8 cellular contexts compared by ENCODE assay signal in the genomic region with DNA sequence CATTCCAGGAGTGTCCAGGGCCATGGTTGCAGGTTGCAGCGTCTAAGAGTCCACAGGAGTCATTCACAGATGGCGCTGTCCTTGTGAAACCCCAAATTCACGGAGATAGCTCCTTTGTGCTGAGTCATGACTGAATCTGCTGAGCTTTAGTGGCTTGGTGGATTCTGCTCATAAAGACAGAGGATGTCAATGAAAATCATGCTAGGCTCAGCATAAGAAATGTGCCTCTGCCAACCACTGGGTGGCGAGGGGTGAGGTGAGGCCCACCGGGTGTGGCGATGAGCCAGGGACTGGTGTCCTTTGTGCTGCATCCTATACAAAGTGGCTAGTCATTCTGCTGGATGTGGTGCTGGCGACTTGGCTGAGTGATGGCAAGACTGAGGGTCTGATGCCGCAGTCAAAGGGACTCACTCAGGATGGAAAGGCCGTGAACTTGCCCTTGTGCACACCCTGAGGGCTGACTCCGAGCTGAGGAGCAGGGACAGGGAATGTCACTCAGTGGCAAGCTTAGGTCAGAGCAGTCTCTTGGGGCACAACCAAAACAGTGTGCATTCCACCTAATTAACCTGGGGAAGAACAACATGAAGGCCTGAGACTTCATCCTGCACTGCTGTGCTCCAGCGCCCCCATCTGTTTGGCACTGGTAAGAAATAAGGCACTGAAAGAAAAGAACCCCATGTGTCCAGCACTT.
DNase-seq lines count a peak whose midpoint lies in the region; ATAC-seq and TF ChIP-seq lines count a peak whose summit lies in the region.

No MANE protein-coding gene starts in this region.

- H3K4me3 Mint-ChIP-seq in activated CD4-positive, alpha-beta T cell treated with anti-CD3 and anti-CD28 coated beads for 36 hours, result no peak overlapping the region
- H3K4me3 Mint-ChIP-seq in activated CD4-positive, alpha-beta memory T cell treated with anti-CD3 and anti-CD28 coated beads for 36 hours, result no peak overlapping the region

- H3K36me3 ChIP-seq in kidney epithelial cell (ENCODE audit: control insufficient read depth, insufficient read depth, low read length) (peaks cover 1% of the 10 kb centered on the region), aorta (ENCODE audit: control insufficient read depth in 1 of 2, insufficient read depth in 2 of 2, low read length in 1 of 2) (peaks cover 0 to 2% of the 10 kb centered on the region in 2 donors)

- H3K4me3 ChIP-seq in LNCaP clone FGC (ENCODE audit: low read depth, low read length) (no peak overlapping the region), kidney epithelial cell (ENCODE audit: low read depth, low read length) (no peak overlapping the region), aorta (ENCODE audit: low read length in 2 of 2) (no peak overlapping the region)

- CTCF ChIA-PET in activated CD4-positive, alpha-beta T cell treated with anti-CD3 and anti-CD28 coated beads for 36 hours (lab: Charles Lee), result interaction anchor here (0.9 to 1.9 kb wide), 7 partner anchors 11 to 237 kb away, joined by 3 to 8 read pairs (median 3); no protein-coding TSS in a partner anchor
- CTCF ChIA-PET in activated CD4-positive, alpha-beta memory T cell treated with anti-CD3 and anti-CD28 coated beads for 36 hours (lab: Charles Lee), result interaction anchor here (0.6 to 3.4 kb wide), 10 partner anchors 12 to 406 kb away, joined by 3 to 18 read pairs (median 4); no protein-coding TSS in a partner anchor

- peaks cover 11% of the 10 kb centered on the region for H3K36me3 Mint-ChIP-seq in activated CD4-positive, alpha-beta T cell treated with anti-CD3 and anti-CD28 coated beads for 36 hours (ENCODE audit: low read depth)
- peaks cover 15% of the 10 kb centered on the region for H3K36me3 Mint-ChIP-seq in activated CD4-positive, alpha-beta memory T cell treated with anti-CD3 and anti-CD28 coated beads for 36 hours

- no peak overlapping the region for H3K27ac ChIP-seq in aorta (ENCODE audit: low read depth in 1 of 2, low read length in 2 of 2)

- no peaks in the 10 kb centered on the region for H3K9me3 ChIP-seq in aorta (ENCODE audit: control insufficient read depth, low read length)

- POLR2A ChIA-PET in activated CD4-positive, alpha-beta T cell treated with anti-CD3 and anti-CD28 coated beads for 36 hours (lab: Charles Lee), result no interaction called here
- POLR2A ChIA-PET in activated CD4-positive, alpha-beta memory T cell treated with anti-CD3 and anti-CD28 coated beads for 36 hours (lab: Charles Lee), result no interaction called here

- TF ChIP-seq CTCF in LNCaP clone FGC (IDR thresholded peaks at IDR 0.05; ENCODE audit: control insufficient read depth, extremely low read depth, insufficient read depth) (0 out of 2 replicates have a peak, but pooled peaks have one; percentile 10), kidney epithelial cell (IDR thresholded peaks at IDR 0.05; ENCODE audit: insufficient read depth, low read length, poor library complexity, severe bottlenecking) (peak; percentile 48)

- WGBS in aorta, 2 donors, result 84 to 86% methylated on average over 11 of the region's 11 CpGs

- H3K27me3 Mint-ChIP-seq in activated CD4-positive, alpha-beta T cell treated with anti-CD3 and anti-CD28 coated beads for 36 hours, result no peaks in the 10 kb centered on the region
- H3K27me3 Mint-ChIP-seq in activated CD4-positive, alpha-beta memory T cell treated with anti-CD3 and anti-CD28 coated beads for 36 hours, result no peaks in the 10 kb centered on the region

- H3K4me1 ChIP-seq in aorta (ENCODE audit: control insufficient read depth in 1 of 2, insufficient read depth in 2 of 2, low read length in 2 of 2), result no peaks in the 10 kb centered on the region

- ATAC-seq in activated CD4-positive, alpha-beta T cell treated with anti-CD3 and anti-CD28 coated beads for 36 hours, result peak; percentile 65
- no peak for ATAC-seq in aorta (ENCODE audit: low FRiP score)
- ATAC-seq in HG03095 (IDR thresholded peaks at IDR 0.05; ENCODE audit: unreplicated experiment), result no peak

- peaks cover 5% of the 10 kb centered on the region for H3K4me1 Mint-ChIP-seq in activated CD4-positive, alpha-beta T cell treated with anti-CD3 and anti-CD28 coated beads for 36 hours
- H3K4me1 Mint-ChIP-seq in activated CD4-positive, alpha-beta memory T cell treated with anti-CD3 and anti-CD28 coated beads for 36 hours (ENCODE audit: low read depth), result peaks cover 21% of the 10 kb centered on the region

- no peaks in the 10 kb centered on the region for H3K27me3 ChIP-seq in kidney epithelial cell (ENCODE audit: control insufficient read depth, insufficient read depth, low read length)
- H3K27me3 ChIP-seq in aorta (ENCODE audit: control insufficient read depth in 1 of 2, insufficient read depth in 2 of 2, low read length in 1 of 2), result no peaks in the 10 kb centered on the region

- DNase-seq in activated CD4-positive, alpha-beta T cell treated with anti-CD3 and anti-CD28 coated beads for 36 hours, result peak; percentile 68
- no peak for DNase-seq in activated CD4-positive, alpha-beta T cell treated with anti-CD3 and anti-CD28 coated beads for 1 hour
- no peak for DNase-seq in LNCaP clone FGC (ENCODE audit: low read depth)
- peak; percentile 64 for DNase-seq in activated CD4-positive, alpha-beta memory T cell treated with anti-CD3 and anti-CD28 coated beads for 36 hours
- no peak for DNase-seq in kidney epithelial cell (ENCODE audit: low read depth)
- DNase-seq in aorta, result no peak
- no peak for DNase-seq in DMS153 treated with DMSO at 0.1 percent for 48 hours (lab: John Stamatoyannopoulos, UW; ENCODE audit: unreplicated experiment)

- peak overlapping the region; percentile 58 for H3K27ac Mint-ChIP-seq in activated CD4-positive, alpha-beta T cell treated with anti-CD3 and anti-CD28 coated beads for 36 hours
- H3K27ac Mint-ChIP-seq in activated CD4-positive, alpha-beta memory T cell treated with anti-CD3 and anti-CD28 coated beads for 36 hours, result no peak overlapping the region

- intact Hi-C loops in activated CD4-positive, alpha-beta T cell treated with anti-CD3 and anti-CD28 coated beads for 36 hours (cut with DNase I, micrococcal nuclease), result loop anchor here (1.0 to 5.0 kb wide), 2 partner anchors 127 to 237 kb away; partner anchors contain the start of gene ANKRD33B (in 1 of the 2)
- intact Hi-C loops in activated CD4-positive, alpha-beta memory T cell treated with anti-CD3 and anti-CD28 coated beads for 36 hours (cut with micrococcal nuclease), result loop anchor here (1.0 to 10.0 kb wide), 3 partner anchors 175 to 405 kb away; no protein-coding TSS in a partner anchor
- intact Hi-C loops in aorta (cut with DNase I), result loop anchor here (10.0 kb wide), 1 partner anchor 495 kb away; no protein-coding TSS in a partner anchor

- H3K9me3 Mint-ChIP-seq in activated CD4-positive, alpha-beta T cell treated with anti-CD3 and anti-CD28 coated beads for 36 hours (ENCODE audit: low read depth), result no peaks in the 10 kb centered on the region
- no peaks in the 10 kb centered on the region for H3K9me3 Mint-ChIP-seq in activated CD4-positive, alpha-beta memory T cell treated with anti-CD3 and anti-CD28 coated beads for 36 hours

Comparison
In these comparisons a context has a peak if more than half of its experiments do, and no peak if none do; other contexts are left out.
1. DNase-seq: peak in activated CD4-positive, alpha-beta T cell treated with anti-CD3 and anti-CD28 coated beads for 36 hours (single experiment) and activated CD4-positive, alpha-beta memory T cell treated with anti-CD3 and anti-CD28 coated beads for 36 hours (single experiment); none in activated CD4-positive, alpha-beta T cell treated with anti-CD3 and anti-CD28 coated beads for 1 hour (single experiment), LNCaP clone FGC (single experiment), kidney epithelial cell (single experiment), aorta (0 of 2) and DMS153 treated with DMSO at 0.1 percent for 48 hours (single experiment).